ENCODE assay signal across 9 cellular contexts in the genomic region with DNA sequence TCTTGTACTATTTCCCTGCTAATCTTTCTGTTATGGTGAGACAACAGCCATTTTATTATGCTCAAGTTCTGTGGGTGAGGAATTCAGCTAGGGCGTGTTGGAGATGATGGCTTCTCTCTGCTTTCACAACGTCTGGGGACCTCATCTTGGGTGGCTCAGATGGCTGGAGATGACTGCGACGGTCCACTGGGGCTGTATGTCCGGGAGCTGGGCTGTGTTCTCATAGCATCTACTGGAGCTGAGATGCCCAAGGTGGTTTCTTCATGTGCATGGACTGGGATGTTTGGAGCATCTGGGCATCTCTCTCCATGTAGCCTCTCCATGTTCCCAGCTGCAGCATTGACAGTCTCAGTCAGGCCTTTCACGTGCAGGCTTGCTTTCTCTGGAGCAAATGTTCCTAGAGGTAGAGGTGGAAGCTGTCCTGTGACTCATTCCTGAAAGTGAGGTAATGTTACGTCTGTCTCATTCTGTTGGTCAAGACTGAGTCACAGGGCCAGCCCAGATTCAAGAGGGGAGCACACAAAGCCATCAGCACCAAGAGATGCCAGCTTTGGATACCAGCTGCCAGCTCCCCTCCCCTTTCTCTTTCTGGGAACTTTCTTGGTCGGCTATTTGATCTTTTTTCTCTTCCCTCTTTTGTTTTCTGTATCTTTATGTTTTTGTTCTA.
DNase-seq lines count a peak whose midpoint lies in the region; ATAC-seq and TF ChIP-seq lines count a peak whose summit lies in the region.
"Had no signal": no experiment of that assay in that cellular context is flagged by ENCODE, and none has a peak within 500 bp of the region (broad histone marks: within the 10 kb centered on the region; RNA-seq: fewer than 3 reads in every experiment).

No MANE protein-coding gene starts in this region.

- H3K4me1 ChIP-seq in fibroblast of lung (ENCODE audit: control insufficient read depth, extremely low read depth, insufficient read depth, low read length): peaks cover 2% of the 10 kb centered on the region

- no peak overlapping the region for H3K4me2 ChIP-seq in fibroblast of lung (ENCODE audit: extremely low read depth, insufficient read depth, low read length)

- no peak for TF ChIP-seq CTCF in fibroblast of lung (conservative IDR thresholded peaks at IDR 0.05 in 1 of 2, IDR thresholded peaks at IDR 0.05 in 1 of 2; ENCODE audit: low read depth in 1 of 2, low read length in 2 of 2)

- no peak overlapping the region for H3K27ac ChIP-seq in fibroblast of lung (ENCODE audit: insufficient read depth, low read length)

- H4K20me1 ChIP-seq in fibroblast of lung (ENCODE audit: control insufficient read depth, extremely low read depth, insufficient read depth, low read length): no peaks in the 10 kb centered on the region

- no peak overlapping the region for H3K4me3 ChIP-seq in fibroblast of lung (replicated peaks in 1 of 4; ENCODE audit: control extremely low read depth in 1 of 4, insufficient read depth in 1 of 4, low read depth in 3 of 4, low read length in 4 of 4)
- H3K4me3 ChIP-seq in skeletal muscle cell (ENCODE audit: low read depth, low read length): no peak overlapping the region

- no peaks in the 10 kb centered on the region for H3K27me3 ChIP-seq in fibroblast of lung (ENCODE audit: control insufficient read depth, insufficient read depth, low read length)

- no peaks in the 10 kb centered on the region for H3K36me3 ChIP-seq in fibroblast of lung (ENCODE audit: control insufficient read depth, insufficient read depth, low read length)

- peak; percentile 24 for DNase-seq in activated CD4-positive, alpha-beta T cell treated with anti-CD3 and anti-CD28 coated beads for 48 hours
- no peak for DNase-seq in activated CD4-positive, alpha-beta T cell treated with anti-CD3 and anti-CD28 coated beads, Interleukin-2, amount 50 U/mL, for 1 hour
- DNase-seq in NCI-H774 (lab: John Stamatoyannopoulos, UW): peak; percentile 5
- peak; percentile 85 to 92 for DNase-seq in fibroblast of lung (ENCODE audit: low read depth in 2 of 2)
- DNase-seq in skeletal muscle cell (ENCODE audit: low read depth): peak; percentile 76
- DNase-seq: activated B cell treated with CpG ODN at 0.5 μM for 24 hours had no signal

- no peaks in the 10 kb centered on the region for H3K79me2 ChIP-seq in fibroblast of lung (ENCODE audit: control insufficient read depth, insufficient read depth, low read length)

- ATAC-seq in HG03135 (IDR thresholded peaks at IDR 0.05; ENCODE audit: unreplicated experiment): no peak
- no peak for ATAC-seq in GM19452 (IDR thresholded peaks at IDR 0.05; ENCODE audit: unreplicated experiment)
- no peak for ATAC-seq in GM21515 (IDR thresholded peaks at IDR 0.05; ENCODE audit: unreplicated experiment)

- H3K9me3 ChIP-seq in fibroblast of lung (ENCODE audit: control insufficient read depth, insufficient read depth, low read depth, low read length): no peaks in the 10 kb centered on the region

- H3K9ac ChIP-seq in fibroblast of lung (ENCODE audit: insufficient read depth, low read length): no peak overlapping the region

- no peak overlapping the region for H2AFZ ChIP-seq in fibroblast of lung (ENCODE audit: low read length)
